8 cellular contexts compared by ENCODE assay signal in genomic region chr5:159051431-159052281, GRCh38. TPM values are rescaled to one million over a fixed set of nuclear protein-coding genes. Genes with fewer than 3 reads are reported as not detected.
DNase-seq lines count a peak whose midpoint lies in the region; ATAC-seq, FAIRE-seq and TF ChIP-seq lines count a peak whose summit lies in the region.

No MANE protein-coding gene starts in this region.

- no peaks in the 10 kb centered on the region for H3K9me3 ChIP-seq in mammary epithelial cell (replicated peaks; ENCODE audit: insufficient read depth, low read length)
- H3K9me3 ChIP-seq in subcutaneous abdominal adipose tissue (ENCODE audit: control insufficient read depth in 5 of 5, low read length in 5 of 5), result no peaks in the 10 kb centered on the region

- in situ Hi-C loops in mammary epithelial cell (cut with MboI; ENCODE audit: low sequenced_read_pairs in 2 of 2), result no loop called here

- H3K36me3 ChIP-seq in mammary epithelial cell (ENCODE audit: insufficient read depth, low read length) (no peaks in the 10 kb centered on the region), subcutaneous abdominal adipose tissue (ENCODE audit: control insufficient read depth in 5 of 5, insufficient read depth in 5 of 5, low read length in 5 of 5) (peaks cover 3 to 12% (median 7%) of the 10 kb centered on the region in 5 donors)

- H3K4me1 ChIP-seq in mammary epithelial cell (ENCODE audit: insufficient read depth, low read length) (peaks cover 3% of the 10 kb centered on the region), subcutaneous abdominal adipose tissue (ENCODE audit: control insufficient read depth in 5 of 5, insufficient read depth in 5 of 5, low read length in 5 of 5) (peaks cover 11 to 76% (median 67%) of the 10 kb centered on the region in 5 donors)

- DNase-seq in stimulated activated CD4-positive, alpha-beta T cell treated with anti-CD3 and anti-CD28 coated beads, Interleukin-4, amount 100 ng/mL, for 1 hour, result peak; percentile 4
- no peak for DNase-seq in stimulated activated CD4-positive, alpha-beta T cell treated with anti-CD3 and anti-CD28 coated beads, Interleukin-4, amount 100 ng/mL, for 24 hours
- DNase-seq in mammary epithelial cell, result no peak
- DNase-seq in left kidney (ENCODE audit: low read depth, low spot score), result peak; percentile 90
- no peak for DNase-seq in D721Med (ENCODE audit: insufficient read length, low spot score)
- DNase-seq in HEK293T (ENCODE audit: extremely low spot score), result no peak

- peak overlapping the region; percentile 10 for H3K4me2 ChIP-seq in mammary epithelial cell (ENCODE audit: insufficient read depth, low read depth, low read length)

- CTCF ChIA-PET in mammary epithelial cell (lab: Charles Lee; ENCODE audit: low non-redundant PET) (no interaction called here), HEK293T (lab: Yijun Ruan, JAX) (no interaction called here)

- H2AFZ ChIP-seq in mammary epithelial cell (ENCODE audit: low read depth, low read length), result peak overlapping the region; percentile 69

- TF ChIP-seq CTCF in mammary epithelial cell (conservative IDR thresholded peaks at IDR 0.05 in 1 of 2, IDR thresholded peaks at IDR 0.05 in 1 of 2; ENCODE audit: extremely low read depth in 1 of 2, insufficient read depth in 1 of 2, low read depth in 1 of 2, low read length in 2 of 2), result no peak
- TF ChIP-seq CTCF in D721Med (IDR thresholded peaks at IDR 0.05; ENCODE audit: insufficient read depth, missing control alignments), result no peak

- FAIRE-seq in D721Med (lab: Jason Lieb, UNC), result no peak

- no peaks in the 10 kb centered on the region for H4K20me1 ChIP-seq in mammary epithelial cell (ENCODE audit: insufficient read depth, low read length)

- H3K27ac ChIP-seq in mammary epithelial cell (ENCODE audit: insufficient read depth, low read depth, low read length) (no peak overlapping the region), subcutaneous abdominal adipose tissue (ENCODE audit: low read depth, low read length) (peak overlapping the region; percentile 96)

- dilution Hi-C loops in mammary epithelial cell (cut with HindIII; ENCODE audit: low sequenced_read_pairs), result no loop called here

- peaks cover 24% of the 10 kb centered on the region for H3K27me3 ChIP-seq in mammary epithelial cell (ENCODE audit: insufficient read depth, low read length)
- H3K27me3 ChIP-seq in subcutaneous abdominal adipose tissue (ENCODE audit: control insufficient read depth in 5 of 5, insufficient read depth in 4 of 5, low read length in 5 of 5), result no peaks in the 10 kb centered on the region

- no peak for ATAC-seq in HG02884 (IDR thresholded peaks at IDR 0.05; ENCODE audit: unreplicated experiment)

- no peaks in the 10 kb centered on the region for H3K79me2 ChIP-seq in mammary epithelial cell (ENCODE audit: insufficient read depth, low read length)

- POLR2A ChIA-PET in HEK293T (lab: Yijun Ruan, JAX), result no interaction called here

- 27% methylated on average over 18 of the region's 37 CpGs for WGBS in mammary epithelial cell (ENCODE audit: low coverage, missing lambda C conversion rate)

- H3K9ac ChIP-seq in mammary epithelial cell (ENCODE audit: insufficient read depth, low read length) (no peak overlapping the region), subcutaneous abdominal adipose tissue (ENCODE audit: low read length in 5 of 5) (peak overlapping the region; percentile 50 to 66 (median 57))

- H3K4me3 ChIP-seq in mammary epithelial cell (replicated peaks in 1 of 3; ENCODE audit: insufficient read depth in 1 of 3, low read depth in 2 of 3, low read length in 3 of 3) (peak overlapping the region in 1 of 3 experiments; percentile 13), subcutaneous abdominal adipose tissue (ENCODE audit: low read depth in 1 of 5, low read length in 5 of 5) (peak overlapping the region; percentile 6 to 65 (median 54))

- intact Hi-C loops in mammary epithelial cell (cut with micrococcal nuclease), result no loop called here

- no TSS peak for BruUV-seq in mammary epithelial cell (replicated peaks; lab: Mats Ljungman, UMichigan)

TF ChIP-seq in HEK293T, 16 proteins besides CTCF, POLR2A, EP300 and RAD21:
- no peak for TF ChIP-seq FOXA1 (IDR thresholded peaks at IDR 0.05)
- TF ChIP-seq NFRKB (IDR thresholded peaks at IDR 0.05), result no peak
- TF ChIP-seq ELF4 (IDR thresholded peaks at IDR 0.05), result no peak
- TF ChIP-seq SUZ12 (IDR thresholded peaks at IDR 0.05), result no peak
- TF ChIP-seq L3MBTL2 (conservative IDR thresholded peaks at IDR 0.05), result no peak
- no peak for TF ChIP-seq SP1 (IDR thresholded peaks at IDR 0.05)
- TF ChIP-seq LEF1 (IDR thresholded peaks at IDR 0.05; ENCODE audit: borderline replicate concordance), result no peak
- no peak for TF ChIP-seq ZNF384 (IDR thresholded peaks at IDR 0.05)
- no peak for TF ChIP-seq HDGF (IDR thresholded peaks at IDR 0.05; ENCODE audit: borderline replicate concordance)
- no peak for TF ChIP-seq ARNT (IDR thresholded peaks at IDR 0.05)
- TF ChIP-seq PKNOX1 (IDR thresholded peaks at IDR 0.05), result no peak
- TF ChIP-seq FOXM1 (IDR thresholded peaks at IDR 0.05; ENCODE audit: borderline replicate concordance), result no peak
- TF ChIP-seq BHLHE40 (IDR thresholded peaks at IDR 0.05; ENCODE audit: borderline replicate concordance), result no peak
- TF ChIP-seq CTBP1 (IDR thresholded peaks at IDR 0.05; ENCODE audit: borderline replicate concordance), result no peak
- no peak for TF ChIP-seq FOXK2 (IDR thresholded peaks at IDR 0.05)
- TF ChIP-seq TARDBP (IDR thresholded peaks at IDR 0.05), result no peak

RNA-seq across cellular contexts. Expression of gene EBF1, which starts 48.1 kb away (rescaled TPM):
- total RNA-seq in mammary epithelial cell, result under 1 TPM in 1 of 2 donors, not detected in 1; under 0.01 TPM
- not detected for polyA plus RNA-seq in mammary epithelial cell
- polyA minus RNA-seq in mammary epithelial cell, result not detected

Comparison
In these comparisons a context has a peak if more than half of its experiments do, and no peak if none do; other contexts are left out.
1. DNase-seq: peak in stimulated activated CD4-positive, alpha-beta T cell treated with anti-CD3 and anti-CD28 coated beads, Interleukin-4, amount 100 ng/mL, for 1 hour (single experiment) and left kidney (single experiment); none in stimulated activated CD4-positive, alpha-beta T cell treated with anti-CD3 and anti-CD28 coated beads, Interleukin-4, amount 100 ng/mL, for 24 hours (single experiment), mammary epithelial cell (single experiment), D721Med (single experiment) and HEK293T (single experiment).